ENCODE assay signal across 8 cellular contexts in the genomic region with DNA sequence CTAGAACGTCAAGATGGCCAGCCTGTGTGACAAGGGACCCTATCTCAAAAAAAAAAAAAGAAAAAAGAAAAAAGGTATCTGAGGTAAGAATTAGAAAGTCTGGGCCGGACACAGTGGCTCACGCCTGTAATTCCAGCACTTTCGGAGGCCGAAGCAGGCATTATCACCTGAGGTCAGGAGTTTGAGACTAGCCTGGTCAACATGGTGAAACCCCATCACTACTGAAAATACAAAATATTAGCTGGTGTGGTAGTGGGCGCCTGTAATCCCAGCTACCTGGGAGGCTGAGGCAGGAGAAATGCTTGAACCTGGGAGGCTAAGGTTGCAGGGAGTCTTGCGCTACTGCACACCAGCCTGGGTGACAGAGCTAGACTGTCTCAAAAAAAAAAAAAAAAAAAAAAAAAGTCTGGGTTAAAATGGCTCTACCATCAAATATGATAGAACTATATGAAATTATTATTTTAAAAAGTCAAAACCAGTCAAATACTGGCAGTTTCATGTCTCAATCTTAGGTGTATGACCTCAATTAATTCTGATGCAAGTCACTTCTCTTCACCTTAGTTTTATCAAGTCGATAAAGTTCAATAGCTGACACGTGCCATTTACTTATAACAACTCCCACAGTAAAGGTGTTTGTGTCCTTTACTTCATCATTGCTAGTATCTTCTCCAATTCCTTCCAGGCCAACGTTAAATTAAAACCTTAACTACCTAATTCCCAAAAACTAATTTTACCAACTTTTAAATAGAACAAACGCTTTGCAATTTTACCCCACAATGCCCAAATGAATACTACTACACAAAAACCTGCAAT. TPM values are rescaled to one million over a fixed set of nuclear protein-coding genes. Genes with fewer than 3 reads are reported as not detected.
DNase-seq lines count a peak whose midpoint lies in the region; ATAC-seq and TF ChIP-seq lines count a peak whose summit lies in the region.

No MANE protein-coding gene starts in this region.

- DNase-seq in H7: no peak
- no peak for DNase-seq in SJSA1 (ENCODE audit: low read depth in 1 of 2, low spot score in 2 of 2)
- DNase-seq in fibroblast of pulmonary artery (ENCODE audit: low read depth): no peak
- DNase-seq in skeletal muscle cell (ENCODE audit: low read depth): no peak
- no peak for DNase-seq in NCI-H2227 treated with DMSO at 0.1 percent for 48 hours (lab: John Stamatoyannopoulos, UW)
- DNase-seq in GM20000 (ENCODE audit: low spot score): no peak
- DNase-seq in NCI-H1092 treated with DMSO at 0.1 percent for 48 hours (lab: John Stamatoyannopoulos, UW): no peak

- H3K27ac ChIP-seq in SJSA1: peak overlapping the region; percentile 77

- H3K4me1 ChIP-seq in SJSA1 (replicated peaks): peaks cover 4% of the 10 kb centered on the region

- no peak for ATAC-seq in GM18505 (IDR thresholded peaks at IDR 0.05; ENCODE audit: unreplicated experiment)

- no peaks in the 10 kb centered on the region for H3K27me3 ChIP-seq in H7 (ENCODE audit: control insufficient read depth, insufficient read depth, low read length)
- H3K27me3 ChIP-seq in SJSA1 (replicated peaks): no peaks in the 10 kb centered on the region

- H3K4me3 ChIP-seq in H7 (ENCODE audit: insufficient read depth, low read depth, low read length): peak overlapping the region; percentile 79
- peak overlapping the region; percentile 68 for H3K4me3 ChIP-seq in SJSA1
- H3K4me3 ChIP-seq in fibroblast of pulmonary artery (replicated peaks; ENCODE audit: low read depth, low read length): peak overlapping the region; percentile 63
- H3K4me3 ChIP-seq in skeletal muscle cell (ENCODE audit: low read depth, low read length): peak overlapping the region; percentile 97

- no peaks in the 10 kb centered on the region for H3K9me3 ChIP-seq in SJSA1 (replicated peaks)

- no peak for TF ChIP-seq CTCF in fibroblast of pulmonary artery (IDR thresholded peaks at IDR 0.05; ENCODE audit: low read length, missing control alignments)
- no peak for TF ChIP-seq CTCF in GM20000 (IDR thresholded peaks at IDR 0.05; ENCODE audit: extremely low read depth, missing control alignments)

- H3K36me3 ChIP-seq in H7 (replicated peaks; ENCODE audit: control insufficient read depth, insufficient read depth, low read length) (peaks cover 11% of the 10 kb centered on the region), SJSA1 (peaks cover 48% of the 10 kb centered on the region)

- no peak for TF ChIP-seq POLR2A in GM18505 (IDR thresholded peaks at IDR 0.05; ENCODE audit: borderline replicate concordance, extremely low read depth, insufficient read depth, insufficient read length)

RNA-seq across cellular contexts. Expression of a gene that starts 1.1 kb away (rescaled TPM):
- total RNA-seq in H7 (2014; rRNA removed; shearing (Covaris generic)): 2,290 and 3,010 TPM in 2 replicates
- 2,948 and 3,917 TPM in 2 replicates for total RNA-seq in SJSA1 (2014; rRNA removed; shearing (Covaris generic))
